Comparison of ENCODE assay signal across 8 cellular contexts in the genomic region with DNA sequence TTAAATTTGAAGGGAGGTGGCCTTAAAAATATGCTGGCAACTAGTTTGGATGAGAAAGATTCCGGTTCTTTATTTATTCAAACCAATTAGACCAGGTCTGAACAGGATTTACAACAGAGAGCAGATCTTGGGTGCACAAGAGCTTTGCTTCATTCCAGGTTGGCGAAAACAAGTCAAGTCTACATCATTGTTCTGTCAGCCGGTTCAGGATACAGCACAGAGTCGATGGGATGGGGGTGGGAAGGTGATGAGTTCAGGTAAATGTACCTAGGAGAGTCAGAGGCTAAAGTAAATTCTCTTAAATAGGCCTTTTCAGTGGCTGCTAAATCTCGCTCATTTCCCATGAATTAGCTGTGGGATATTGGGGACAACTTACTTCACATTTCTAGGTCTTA. TPM values are rescaled to one million over a fixed set of nuclear protein-coding genes. Genes with fewer than 3 reads are reported as not detected.
DNase-seq lines count a peak whose midpoint lies in the region; ATAC-seq and TF ChIP-seq lines count a peak whose summit lies in the region.

No MANE protein-coding gene starts in this region.

- ATAC-seq in IMR-90 (ENCODE audit: low read depth) (no peak), GM19463 (IDR thresholded peaks at IDR 0.05; ENCODE audit: unreplicated experiment) (no peak), GM18498 (IDR thresholded peaks at IDR 0.05; ENCODE audit: unreplicated experiment) (no peak)

- no peaks in the 10 kb centered on the region for H3K36me3 Mint-ChIP-seq in MCF 10A (ENCODE audit: insufficient read depth, unreplicated experiment)

- peak overlapping the region; percentile 94 for H3K14ac ChIP-seq in IMR-90 (replicated peaks; ENCODE audit: low read depth, low read length)

- H3K4ac ChIP-seq in IMR-90 (ENCODE audit: low read depth, low read length) = peak overlapping the region; percentile 82; the same call in 1 of the 2 replicates

- peaks cover 8% of the 10 kb centered on the region; the same call in 1 of the 2 replicates for H3K4me1 ChIP-seq in IMR-90 (ENCODE audit: control insufficient read depth, insufficient read depth, low read length)
- H3K4me1 ChIP-seq in muscle layer of colon (ENCODE audit: insufficient read depth, low read length) = peaks cover 30% of the 10 kb centered on the region

- H3K4me2 ChIP-seq in IMR-90 (ENCODE audit: low read depth, low read length) = peak overlapping the region; percentile 76

- H2BK120ac ChIP-seq in IMR-90 (ENCODE audit: low read depth, low read length) = 0 out of 2 replicates have a peak overlapping the region, but pooled peaks have one; percentile 91

- no peak for TF ChIP-seq POLR2A in IMR-90 (IDR thresholded peaks at IDR 0.05; ENCODE audit: low read depth, low read length)

- H3K27ac ChIP-seq in AG04450 (ENCODE audit: low read depth, low read length) (peak overlapping the region; percentile 40), IMR-90 (ENCODE audit: insufficient read depth, low read length) (no peak overlapping the region), muscle layer of colon (ENCODE audit: low read depth, low read length) (no peak overlapping the region)

- H2BK20ac ChIP-seq in IMR-90 (ENCODE audit: low read depth, low read length) = no peak overlapping the region

- H3K9ac ChIP-seq in IMR-90 (ENCODE audit: low read depth, low read length) (peak overlapping the region; percentile 70; the same call in 1 of the 2 replicates), muscle layer of colon (ENCODE audit: low read length) (peak overlapping the region; percentile 51)

- H4K91ac ChIP-seq in IMR-90 (ENCODE audit: insufficient read depth, low read depth, low read length) = peak overlapping the region; percentile 82

- intact Hi-C loops in IMR-90 (cut with micrococcal nuclease) = loop anchor here (1.0 to 10.0 kb wide), 4 partner anchors 151 to 535 kb away; a partner anchor contains a TSS
- intact Hi-C loops in MCF 10A (cut with micrococcal nuclease) = loop anchor here (2.0 to 5.0 kb wide), 2 partner anchors 72 to 151 kb away; no protein-coding TSS in a partner anchor

- peaks cover 3% of the 10 kb centered on the region; the same call in 1 of the 2 replicates for H3K9me1 ChIP-seq in IMR-90 (ENCODE audit: insufficient read depth, low read length)

- CTCF ChIA-PET in AG04450 (lab: Charles Lee) (interaction anchor here (0.8 to 2.1 kb wide), 3 partner anchors 12 to 444 kb away, joined by 3 to 17 read pairs (median 5); no protein-coding TSS in a partner anchor), IMR-90 (lab: Yijun Ruan, JAX) (interaction anchor here (1.0 kb wide), 1 partner anchor 148 kb away, joined by 4 read pairs; no protein-coding TSS in a partner anchor), MCF 10A (lab: Yijun Ruan, JAX) (interaction anchor here (0.6 to 2.7 kb wide), 4 partner anchors 34 to 541 kb away, joined by 3 to 8 read pairs (median 3); no protein-coding TSS in a partner anchor)

- DNase-seq in AG04450 (ENCODE audit: low read depth, low spot score) = no peak
- DNase-seq in IMR-90 = no peak
- DNase-seq in MCF 10A (ENCODE audit: unreplicated experiment) = no peak
- no peak for DNase-seq in D341Med (ENCODE audit: low spot score)
- no peak for DNase-seq in SIG-M5 treated with dmso at 0.1 percent for 504 hours (lab: John Stamatoyannopoulos, UW; ENCODE audit: unreplicated experiment)

- H3K4me3 Mint-ChIP-seq in MCF 10A (ENCODE audit: unreplicated experiment) = peak overlapping the region; percentile 88

- no TSS peak for BruUV-seq in IMR-90 (replicated peaks; lab: Mats Ljungman, UMichigan)
- BruUV-seq in MCF 10A (replicated peaks; lab: Mats Ljungman, UMichigan) = TSS peak; percentile 36

- H4K8ac ChIP-seq in IMR-90 (ENCODE audit: low read depth in 2 of 2, low read length in 2 of 2) = peak overlapping the region; percentile 74 to 91; a peak in 3 of 4 replicates

- peak overlapping the region; percentile 45; the same call in 1 of the 2 replicates for H2AK5ac ChIP-seq in IMR-90 (ENCODE audit: low read depth, low read length)

- no peaks in the 10 kb centered on the region for H3K27me3 Mint-ChIP-seq in MCF 10A (ENCODE audit: insufficient read depth, unreplicated experiment)

- peaks cover 4 to 21% of the 10 kb centered on the region in 2 experiments; a peak in 3 of 4 replicates for H3K79me1 ChIP-seq in IMR-90 (ENCODE audit: low read depth in 1 of 2, low read length in 2 of 2)

- peak overlapping the region; percentile 63 for H2BK5ac ChIP-seq in IMR-90 (ENCODE audit: low read depth, low read length, poor library complexity, severe bottlenecking)

- TF ChIP-seq CTCF in AG04450 (IDR thresholded peaks at IDR 0.05; ENCODE audit: low read depth, low read length) (no peak), IMR-90 (conservative IDR thresholded peaks at IDR 0.05; ENCODE audit: low read depth, low read length) (no peak), MCF 10A (IDR thresholded peaks at IDR 0.05; ENCODE audit: unreplicated experiment) (no peak)

- peak overlapping the region; percentile 11; the same call in 1 of the 2 replicates for H3K18ac ChIP-seq in IMR-90 (ENCODE audit: low read depth, low read length)

- peak overlapping the region; percentile 69; the same call in 1 of the 3 replicates for H2BK15ac ChIP-seq in IMR-90 (ENCODE audit: low read depth, low read length)

- dilution Hi-C loops in IMR-90 (cut with HindIII; ENCODE audit: low sequenced_read_pairs, unreplicated experiment) = no loop called here

- no peak for TF ChIP-seq RAD21 in IMR-90 (IDR thresholded peaks at IDR 0.05; ENCODE audit: low read length)

- H3K23ac ChIP-seq in IMR-90 (ENCODE audit: low read depth, low read length) = peak overlapping the region; percentile 93

- in situ Hi-C loops in IMR-90 (cut with MboI; ENCODE audit: low sequenced_read_pairs) = loop anchor here (25.0 kb wide), 1 partner anchor 522 kb away; no protein-coding TSS in a partner anchor

- POLR2A ChIA-PET in AG04450 (lab: Yijun Ruan, JAX) (interaction anchor here (1.3 to 2.8 kb wide), 3 partner anchors 146 to 150 kb away, joined by 5 to 13 read pairs (median 6); no protein-coding TSS in a partner anchor), IMR-90 (lab: Charles Lee; ENCODE audit: unreplicated experiment) (interaction anchor here (0.6 kb wide), 1 partner anchor 78 kb away, joined by 3 read pairs; no protein-coding TSS in a partner anchor), MCF 10A (lab: Yijun Ruan, JAX) (interaction anchor here (0.6 to 6.5 kb wide), 11 partner anchors 13 to 946 kb away, joined by 3 to 97 read pairs (median 18); a partner anchor contains a TSS)

- peak overlapping the region; percentile 95 for H3K27ac Mint-ChIP-seq in MCF 10A (ENCODE audit: low read depth, unreplicated experiment)

- peaks cover 4% of the 10 kb centered on the region for H4K20me1 ChIP-seq in IMR-90 (ENCODE audit: insufficient read depth, low read length)

- H3K27me3 ChIP-seq in AG04450 (ENCODE audit: control insufficient read depth, insufficient read depth, low read length) (no peaks in the 10 kb centered on the region), IMR-90 (ENCODE audit: control insufficient read depth, insufficient read depth, low read length) (no peaks in the 10 kb centered on the region), muscle layer of colon (ENCODE audit: control insufficient read depth in 1 of 2, insufficient read depth in 2 of 2, low read length in 2 of 2) (no peaks in the 10 kb centered on the region)

- peak overlapping the region; percentile 40 for H4K5ac ChIP-seq in IMR-90 (ENCODE audit: low read depth, low read length)

- H3K36me3 ChIP-seq in IMR-90 (ENCODE audit: control insufficient read depth, insufficient read depth, low read length) = no peaks in the 10 kb centered on the region
- no peaks in the 10 kb centered on the region for H3K36me3 ChIP-seq in muscle layer of colon (ENCODE audit: insufficient read depth, low read length)

- H3K9me3 ChIP-seq in AG04450 (ENCODE audit: control insufficient read depth, insufficient read depth, low read length) (no peaks in the 10 kb centered on the region; the same call in 1 of the 2 replicates), IMR-90 (ENCODE audit: control insufficient read depth, insufficient read depth, low read length) (no peaks in the 10 kb centered on the region), muscle layer of colon (ENCODE audit: low read length) (no peaks in the 10 kb centered on the region)

- WGBS in IMR-90 (ENCODE audit: extremely low coverage in 2 of 2, insufficient read length in 1 of 2), 2 experiments = no CpG with 5 or more reads among the region's 5 CpGs

- H3K4me3 ChIP-seq in AG04450 (ENCODE audit: low read depth, low read length) = peak overlapping the region; percentile 73
- peak overlapping the region; percentile 62 for H3K4me3 ChIP-seq in IMR-90 (ENCODE audit: insufficient read depth, low read depth, low read length)
- peak overlapping the region in 1 of 2 donors; percentile 91 for H3K4me3 ChIP-seq in muscle layer of colon (ENCODE audit: low read depth in 1 of 2, low read length in 2 of 2)

- peaks cover 38% of the 10 kb centered on the region for H3K4me1 Mint-ChIP-seq in MCF 10A (ENCODE audit: insufficient read depth, unreplicated experiment)

- peak overlapping the region; percentile 78 for H3K56ac ChIP-seq in IMR-90 (ENCODE audit: extremely low read depth, insufficient read depth, low read length)

- no peaks in the 10 kb centered on the region for H3K9me3 Mint-ChIP-seq in MCF 10A (ENCODE audit: unreplicated experiment)

- H2AK9ac ChIP-seq in IMR-90 (replicated peaks; ENCODE audit: low read depth, low read length, poor library complexity) = no peak overlapping the region

- H2AFZ ChIP-seq in IMR-90 (replicated peaks; ENCODE audit: low read length, poor library complexity) = peak overlapping the region; percentile 98

TF ChIP-seq in IMR-90, 13 proteins besides CTCF, POLR2A, EP300 and RAD21 (continues in another document):
- TF ChIP-seq CHD1 (IDR thresholded peaks at IDR 0.05; ENCODE audit: low read depth, low read length) (no peak), CEBPB (IDR thresholded peaks at IDR 0.05; ENCODE audit: low read depth, low read length) (no peak), RCOR1 (IDR thresholded peaks at IDR 0.05; ENCODE audit: insufficient replicate concordance, low read length) (no peak)
- TF ChIP-seq, protein P1, sequence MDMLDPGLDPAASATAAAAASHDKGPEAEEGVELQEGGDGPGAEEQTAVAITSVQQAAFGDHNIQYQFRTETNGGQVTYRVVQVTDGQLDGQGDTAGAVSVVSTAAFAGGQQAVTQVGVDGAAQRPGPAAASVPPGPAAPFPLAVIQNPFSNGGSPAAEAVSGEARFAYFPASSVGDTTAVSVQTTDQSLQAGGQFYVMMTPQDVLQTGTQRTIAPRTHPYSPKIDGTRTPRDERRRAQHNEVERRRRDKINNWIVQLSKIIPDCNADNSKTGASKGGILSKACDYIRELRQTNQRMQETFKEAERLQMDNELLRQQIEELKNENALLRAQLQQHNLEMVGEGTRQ (IDR thresholded peaks at IDR 0.05; ENCODE audit: low read depth, low read length) = no peak

RNA-seq across cellular contexts. Expression of a gene that starts 0.9 kb away (rescaled TPM):
- 23.9 and 26.8 TPM in 2 replicates for polyA plus RNA-seq in AG04450 (2011; rRNA removed)
- polyA minus RNA-seq in AG04450 (2011; rRNA and poly(A)+ RNA removed) = 29.7 and 32.5 TPM in 2 replicates
- 24.2 and 27.6 TPM in 2 replicates for total RNA-seq in IMR-90 (2012; rRNA removed)
- 16.1 and 21.7 TPM in 2 replicates for polyA plus RNA-seq in IMR-90 (2012; rRNA removed)
- 6.4 and 16.5 TPM in 2 replicates for polyA plus RNA-seq in IMR-90 (2012; cell fraction: cytosol; rRNA removed)
- polyA plus RNA-seq in IMR-90 (2012; cell fraction: nucleus; rRNA removed; ENCODE audit: low replicate concordance) = 39.6 and 54.6 TPM in 2 replicates
- total RNA-seq in MCF 10A (2022) = 17.4 and 18.5 TPM in 2 replicates
